In the genomic region with DNA sequence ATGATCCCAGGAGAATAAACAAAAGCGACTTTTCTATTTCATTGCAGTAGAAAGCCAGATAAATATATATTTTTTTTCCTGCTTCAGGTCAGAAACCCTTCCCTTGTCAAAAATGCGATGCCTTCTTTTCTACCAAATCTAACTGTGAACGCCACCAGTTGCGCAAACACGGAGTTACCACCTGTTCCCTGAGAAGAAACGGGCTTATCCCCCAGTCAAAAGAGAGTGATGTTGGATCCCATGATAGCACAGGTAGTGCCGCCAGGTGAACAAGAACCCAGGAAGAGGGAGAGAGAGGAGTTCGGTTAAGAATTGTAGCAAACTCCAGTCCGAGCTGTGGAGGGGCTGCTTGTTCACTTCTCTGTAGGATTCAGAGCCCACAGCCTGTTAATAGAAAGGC, we compare ENCODE assay signal across 17 cellular contexts.
"Had no signal": no experiment of that assay in that cellular context is flagged by ENCODE, and none has a peak within 500 bp of the region (broad histone marks: within the 10 kb centered on the region; RNA-seq: fewer than 3 reads in every experiment).

No MANE protein-coding gene starts in this region.

- H3K27me3 Mint-ChIP-seq: activated naive CD4-positive, alpha-beta T cell treated with anti-CD3 and anti-CD28 coated beads, Interleukin-2, amount 50 U/mL, for 24 hours; central memory CD8-positive, alpha-beta T cell; T-cell had no signal

- H3K27ac ChIP-seq: coronary artery, esophagus muscularis mucosa, parathyroid adenoma had no signal

- H3K4me2 ChIP-seq: hepatocyte, SK-N-SH had no signal

- H2AFZ ChIP-seq: hepatocyte, parathyroid adenoma had no signal

- H3K36me3 ChIP-seq: transverse colon had no signal

- H3K4me3 ChIP-seq: coronary artery, esophagus muscularis mucosa, hepatocyte, transverse colon had no signal

- H3K27ac Mint-ChIP-seq: activated naive CD4-positive, alpha-beta T cell treated with anti-CD3 and anti-CD28 coated beads, Interleukin-2, amount 50 U/mL, for 24 hours; T-cell had no signal

- H3K9me3 ChIP-seq: esophagus muscularis mucosa, SK-N-SH, transverse colon had no signal

- H3K9ac ChIP-seq: parathyroid adenoma, SK-N-SH had no signal

- H3K36me3 Mint-ChIP-seq: activated naive CD4-positive, alpha-beta T cell treated with anti-CD3 and anti-CD28 coated beads, Interleukin-2, amount 50 U/mL, for 24 hours had no signal

- H3K4me3 Mint-ChIP-seq: activated naive CD4-positive, alpha-beta T cell treated with anti-CD3 and anti-CD28 coated beads, Interleukin-2, amount 50 U/mL, for 24 hours; neural crest cell; stimulated activated effector memory CD8-positive, alpha-beta T cell treated with anti-CD3 and anti-CD28 coated beads, Interleukin-12 subunit alpha, Interleukin-12 subunit beta, amount 100 ng/mL, for 72 hours; T-cell had no signal

- ATAC-seq: left ventricle myocardium superior; stimulated activated effector memory CD8-positive, alpha-beta T cell treated with anti-CD3 and anti-CD28 coated beads, Interleukin-12 subunit alpha, Interleukin-12 subunit beta, amount 100 ng/mL, for 72 hours; T-cell had no signal

- DNase-seq: activated CD4-positive, alpha-beta T cell treated with anti-CD3 and anti-CD28 coated beads, Interleukin-2, amount 50 U/mL, for 48 hours; amniotic stem cell; effector CD4-positive, alpha-beta T cell; left ventricle myocardium superior; SK-N-SH; stimulated activated CD4-positive, alpha-beta T cell treated with anti-CD3 and anti-CD28 coated beads, Interleukin-12 subunit alpha, Interleukin-12 subunit beta, amount 100 ng/mL, for 4 hours; T-cell; T-helper 9 cell; transverse colon had no signal

- H3K27me3 ChIP-seq: esophagus muscularis mucosa, hepatocyte, transverse colon had no signal

- H3K9me3 Mint-ChIP-seq: activated naive CD4-positive, alpha-beta T cell treated with anti-CD3 and anti-CD28 coated beads, Interleukin-2, amount 50 U/mL, for 24 hours; central memory CD8-positive, alpha-beta T cell; neural crest cell; stimulated activated effector memory CD8-positive, alpha-beta T cell treated with anti-CD3 and anti-CD28 coated beads, Interleukin-12 subunit alpha, Interleukin-12 subunit beta, amount 100 ng/mL, for 72 hours; T-cell had no signal
